Comparison of ENCODE assay signal across 1 cellular context in genomic region chr2:108776475-108776874, GRCh38.
TF ChIP-seq lines count a peak whose summit lies in the region.

No MANE protein-coding gene starts in this region.

TF ChIP-seq in GM12878, 131 proteins besides CTCF, POLR2A, EP300 and RAD21 (continues in another document):
- TF ChIP-seq IKZF1 (conservative IDR thresholded peaks at IDR 0.05) (peak; percentile 71), SMC3 (IDR thresholded peaks at IDR 0.05; ENCODE audit: borderline replicate concordance, low read length) (no peak), BCLAF1 (IDR thresholded peaks at IDR 0.05) (no peak), CHD2 (IDR thresholded peaks at IDR 0.05; ENCODE audit: borderline replicate concordance, low read depth, low read length) (peak; percentile 84), CBFB (IDR thresholded peaks at IDR 0.05; ENCODE audit: low read depth) (peak; percentile 87), NR2C2 (IDR thresholded peaks at IDR 0.05; ENCODE audit: borderline replicate concordance, control insufficient read depth, insufficient read length, low read depth) (no peak), MLLT1 (IDR thresholded peaks at IDR 0.05) (peak; percentile 76), ZZZ3 (IDR thresholded peaks at IDR 0.05; ENCODE audit: control insufficient read depth, insufficient read length, low read depth) (no peak), ATF3 (IDR thresholded peaks at IDR 0.05; ENCODE audit: borderline replicate concordance, extremely low read depth, low read depth, low read length) (no peak), E2F4 (IDR thresholded peaks at IDR 0.05; ENCODE audit: low read depth, low read length) (no peak), ZBTB33 (IDR thresholded peaks at IDR 0.05) (no peak), NBN (IDR thresholded peaks at IDR 0.05) (peak; percentile 90), SP1 (IDR thresholded peaks at IDR 0.05; ENCODE audit: low read depth, low read length) (no peak), HCFC1 (IDR thresholded peaks at IDR 0.05; ENCODE audit: low read length) (no peak), RELB (IDR thresholded peaks at IDR 0.05; ENCODE audit: low read depth) (peak; percentile 97), CBX5 (IDR thresholded peaks at IDR 0.05; ENCODE audit: low read depth) (no peak), STAT3 (IDR thresholded peaks at IDR 0.05; ENCODE audit: low read depth, low read length) (no peak), SPI1 (IDR thresholded peaks at IDR 0.05; ENCODE audit: borderline replicate concordance, insufficient read depth, low read depth, low read length) (peak; percentile 69), EZH2 (IDR thresholded peaks at IDR 0.05; ENCODE audit: borderline replicate concordance, control insufficient read depth, low read depth, low read length) (no peak), EGR1 (IDR thresholded peaks at IDR 0.05; ENCODE audit: borderline replicate concordance in 1 of 2, low read depth in 2 of 2, low read length in 2 of 2) (no peak), USF2 (IDR thresholded peaks at IDR 0.05; ENCODE audit: borderline replicate concordance, low read depth, low read length) (no peak), NR2C1 (IDR thresholded peaks at IDR 0.05) (no peak), HDGF (IDR thresholded peaks at IDR 0.05) (no peak), ZNF24 (IDR thresholded peaks at IDR 0.05) (peak; percentile 55; the same call in 1 of the 2 replicates), CREM (IDR thresholded peaks at IDR 0.05; ENCODE audit: low read depth) (peak; percentile 90), BMI1 (IDR thresholded peaks at IDR 0.05; ENCODE audit: borderline replicate concordance) (no peak; the same call in 1 of the 2 replicates), MXI1 (IDR thresholded peaks at IDR 0.05; ENCODE audit: low read depth, low read length) (peak; percentile 44; the same call in 1 of the 2 replicates), WRNIP1 (IDR thresholded peaks at IDR 0.05; ENCODE audit: borderline replicate concordance, low read depth, low read length) (no peak), MEF2A (IDR thresholded peaks at IDR 0.05; ENCODE audit: insufficient read depth, low read depth, low read length) (peak; percentile 99), IRF4 (IDR thresholded peaks at IDR 0.05; ENCODE audit: low read depth, low read length) (no peak), BCL3 (IDR thresholded peaks at IDR 0.05; ENCODE audit: borderline replicate concordance, insufficient read depth, low read depth, low read length, poor library complexity, severe bottlenecking) (peak; percentile 73), E4F1 (IDR thresholded peaks at IDR 0.05; ENCODE audit: borderline replicate concordance, partially characterized antibody) (no peak), LARP7 (IDR thresholded peaks at IDR 0.05) (no peak), IKZF2 (IDR thresholded peaks at IDR 0.05) (peak; percentile 91 to 93), SUPT20H (IDR thresholded peaks at IDR 0.05; ENCODE audit: borderline replicate concordance, control insufficient read depth, low read depth, low read length) (no peak), NFXL1 (IDR thresholded peaks at IDR 0.05; ENCODE audit: borderline replicate concordance) (no peak), TCF12 (IDR thresholded peaks at IDR 0.05; ENCODE audit: low read depth, low read length) (no peak), KAT2A (conservative IDR thresholded peaks at IDR 0.05; ENCODE audit: control insufficient read depth, low read depth, low read length) (no peak), ZBTB11 (CRISPR knock-in tag; IDR thresholded peaks at IDR 0.05) (no peak), EED (IDR thresholded peaks at IDR 0.05; ENCODE audit: low read depth) (0 out of 2 replicates have a peak, but pooled peaks have one; percentile 31), MYB (IDR thresholded peaks at IDR 0.05; ENCODE audit: borderline replicate concordance, low read depth, low read length) (no peak), FOS (IDR thresholded peaks at IDR 0.05; ENCODE audit: borderline replicate concordance, extremely low read depth, insufficient read length) (no peak), RAD51 (IDR thresholded peaks at IDR 0.05) (peak; percentile 56), DPF2 (IDR thresholded peaks at IDR 0.05) (peak; percentile 72), RBBP5 (conservative IDR thresholded peaks at IDR 0.05) (no peak), MTA3 (IDR thresholded peaks at IDR 0.05; ENCODE audit: borderline replicate concordance, low read length) (peak; percentile 67)
